ENCODE assay signal across 8 cellular contexts in genomic region chr17:50426472-50426782, GRCh38. TPM values are rescaled to one million over a fixed set of nuclear protein-coding genes. Genes with fewer than 3 reads are reported as not detected.
DNase-seq lines count a peak whose midpoint lies in the region; ATAC-seq, FAIRE-seq and TF ChIP-seq lines count a peak whose summit lies in the region.

No MANE protein-coding gene starts in this region.

- no peaks in the 10 kb centered on the region for H3K79me2 ChIP-seq in astrocyte (ENCODE audit: insufficient read depth, low read length)

- 3% methylated on average over 7 of the region's 7 CpGs for WGBS in thymus

- no peak for ATAC-seq in activated CD4-positive, alpha-beta T cell treated with anti-CD3 and anti-CD28 coated beads for 36 hours
- ATAC-seq in left lung, result peak; percentile 35
- ATAC-seq in HG02759 (IDR thresholded peaks at IDR 0.05; ENCODE audit: unreplicated experiment), result no peak

- H3K36me3 ChIP-seq in astrocyte (ENCODE audit: insufficient read depth, low read length) (peaks cover 2% of the 10 kb centered on the region), left lung (no peaks in the 10 kb centered on the region), thymus (ENCODE audit: control insufficient read depth, insufficient read depth) (no peaks in the 10 kb centered on the region)

- H3K27ac ChIP-seq in astrocyte (ENCODE audit: low read depth, low read length) (no peak overlapping the region), left lung (peak overlapping the region; percentile 74 to 83), thymus (ENCODE audit: low read depth) (peak overlapping the region; percentile 80), caudate nucleus (ENCODE audit: low read depth, low read length) (no peak overlapping the region)

- intact Hi-C loops in activated CD4-positive, alpha-beta T cell treated with anti-CD3 and anti-CD28 coated beads for 36 hours (cut with DNase I, micrococcal nuclease), result loop anchor here in 1 of 2 experiments (1.0 to 2.0 kb wide), 4 partner anchors 29 to 280 kb away; partner anchors contain the start of genes ANKRD40, EME1, LRRC59 and MRPL27
- intact Hi-C loops in left lung (cut with DNase I), result no loop called here

- peak overlapping the region; percentile 76 for H3K4me3 Mint-ChIP-seq in activated CD4-positive, alpha-beta T cell treated with anti-CD3 and anti-CD28 coated beads for 36 hours
- H3K4me3 Mint-ChIP-seq in astrocyte (ENCODE audit: unreplicated experiment), result peak overlapping the region; percentile 87

- H3K4me1 Mint-ChIP-seq in activated CD4-positive, alpha-beta T cell treated with anti-CD3 and anti-CD28 coated beads for 36 hours, result peaks cover 27% of the 10 kb centered on the region
- H3K4me1 Mint-ChIP-seq in astrocyte (ENCODE audit: low read depth, unreplicated experiment), result peaks cover 23% of the 10 kb centered on the region

- peak overlapping the region; percentile 57 for H3K4me3 ChIP-seq in astrocyte (ENCODE audit: insufficient read depth, low read depth, low read length)
- peak overlapping the region; percentile 62 to 77 for H3K4me3 ChIP-seq in left lung
- peak overlapping the region; percentile 85 for H3K4me3 ChIP-seq in thymus (ENCODE audit: low read length)

- no peak for TF ChIP-seq POLR2A in GM12892 (IDR thresholded peaks at IDR 0.05; ENCODE audit: low read depth, low read length)

- no peaks in the 10 kb centered on the region for H3K27me3 Mint-ChIP-seq in activated CD4-positive, alpha-beta T cell treated with anti-CD3 and anti-CD28 coated beads for 36 hours
- no peaks in the 10 kb centered on the region for H3K27me3 Mint-ChIP-seq in astrocyte (ENCODE audit: low read depth, unreplicated experiment)

- peak overlapping the region; percentile 82 for H3K9ac ChIP-seq in astrocyte (ENCODE audit: low read length)

- H3K4me1 ChIP-seq in astrocyte (ENCODE audit: insufficient read depth, low read length) (peaks cover 27% of the 10 kb centered on the region), left lung (peaks cover 20 to 63% of the 10 kb centered on the region in 2 donors), thymus (ENCODE audit: control insufficient read depth, insufficient read depth, low read length) (peaks cover 6% of the 10 kb centered on the region)

- H3K27me3 ChIP-seq in astrocyte (ENCODE audit: insufficient read depth, low read length), result no peaks in the 10 kb centered on the region
- no peaks in the 10 kb centered on the region for H3K27me3 ChIP-seq in left lung
- H3K27me3 ChIP-seq in thymus (ENCODE audit: control insufficient read depth, insufficient read depth), result no peaks in the 10 kb centered on the region

- no peak for TF ChIP-seq CTCF in astrocyte (IDR thresholded peaks at IDR 0.05; ENCODE audit: insufficient read depth, low read depth, low read length)
- TF ChIP-seq CTCF in left lung (IDR thresholded peaks at IDR 0.05), result no peak

- no peak for DNase-seq in activated CD4-positive, alpha-beta T cell treated with anti-CD3 and anti-CD28 coated beads for 36 hours
- DNase-seq in activated CD4-positive, alpha-beta T cell treated with anti-CD3 and anti-CD28 coated beads for 1 hour, result no peak
- no peak for DNase-seq in astrocyte (ENCODE audit: low read depth)
- DNase-seq in left lung, result no peak
- DNase-seq in caudate nucleus (lab: John Stamatoyannopoulos, UW), result no peak
- DNase-seq in GM12892 (ENCODE audit: insufficient read length), result no peak

- peak overlapping the region; percentile 48 for H3K27ac Mint-ChIP-seq in activated CD4-positive, alpha-beta T cell treated with anti-CD3 and anti-CD28 coated beads for 36 hours
- H3K27ac Mint-ChIP-seq in astrocyte (ENCODE audit: unreplicated experiment), result peak overlapping the region; percentile 47

- POLR2A ChIA-PET in activated CD4-positive, alpha-beta T cell treated with anti-CD3 and anti-CD28 coated beads for 36 hours (lab: Charles Lee), result interaction anchor here (0.6 kb wide), 1 partner anchor 83 kb away, joined by 8 read pairs; no protein-coding TSS in a partner anchor

- CTCF ChIA-PET in activated CD4-positive, alpha-beta T cell treated with anti-CD3 and anti-CD28 coated beads for 36 hours (lab: Charles Lee), result interaction anchor here (0.6 to 4.1 kb wide), 4 partner anchors 29 to 742 kb away, joined by 3 to 22 read pairs (median 6); partner anchors contain the start of genes COL1A1 and LRRC59

- H3K9me3 ChIP-seq in astrocyte (ENCODE audit: insufficient read depth, low read depth, low read length), result no peaks in the 10 kb centered on the region
- H3K9me3 ChIP-seq in left lung, result no peaks in the 10 kb centered on the region
- no peaks in the 10 kb centered on the region for H3K9me3 ChIP-seq in thymus (ENCODE audit: control insufficient read depth)

- no peaks in the 10 kb centered on the region for H3K36me3 Mint-ChIP-seq in activated CD4-positive, alpha-beta T cell treated with anti-CD3 and anti-CD28 coated beads for 36 hours (ENCODE audit: low read depth)
- H3K36me3 Mint-ChIP-seq in astrocyte (ENCODE audit: low read depth, unreplicated experiment), result peaks cover 7% of the 10 kb centered on the region

- peak overlapping the region; percentile 89 for H3K4me2 ChIP-seq in astrocyte (ENCODE audit: low read length)

- FAIRE-seq in astrocyte (lab: Jason Lieb, UNC) (no peak), GM12892 (lab: Jason Lieb, UNC) (no peak)

- H3K9me3 Mint-ChIP-seq in activated CD4-positive, alpha-beta T cell treated with anti-CD3 and anti-CD28 coated beads for 36 hours (ENCODE audit: low read depth), result no peaks in the 10 kb centered on the region
- no peaks in the 10 kb centered on the region for H3K9me3 Mint-ChIP-seq in astrocyte (ENCODE audit: unreplicated experiment)

- peak overlapping the region; percentile 68 for H2AFZ ChIP-seq in astrocyte (ENCODE audit: low read depth, low read length)

- H4K20me1 ChIP-seq in astrocyte (ENCODE audit: insufficient read depth, low read length), result no peaks in the 10 kb centered on the region

RNA-seq across cellular contexts. Expression of gene ACSF2, which starts 0.4 kb away (rescaled TPM):
- total RNA-seq in activated CD4-positive, alpha-beta T cell treated with anti-CD3 and anti-CD28 coated beads for 36 hours, result 10 to 100 TPM; 15.0 to 15.7 TPM
- 28.3 and 43.3 TPM in 2 replicates for total RNA-seq in astrocyte
- 100 to 1,000 TPM in 1 of 2 donors, 10 to 100 TPM in 1; 60.9 to 148 TPM for total RNA-seq in left lung
- polyA plus RNA-seq in thymus, result 41.6 TPM
- polyA plus RNA-seq in GM12892 (2012; ENCODE audit: missing spikeins), result 22.5 TPM

RNA-seq across cellular contexts. Expression of gene LRRC59, which starts 29.1 kb away (rescaled TPM):
- 10 to 100 TPM; 74.4 to 82.7 TPM for total RNA-seq in activated CD4-positive, alpha-beta T cell treated with anti-CD3 and anti-CD28 coated beads for 36 hours
- 180 and 185 TPM in 2 replicates for total RNA-seq in astrocyte
- total RNA-seq in left lung, result 100 to 1,000 TPM; 102 to 151 TPM
- polyA plus RNA-seq in thymus, result 27.8 TPM
- polyA plus RNA-seq in GM12892 (2012; ENCODE audit: missing spikeins), result 33.4 TPM

RNA-seq across cellular contexts. Expression of gene CHAD, which starts 42.3 kb away (rescaled TPM):
- total RNA-seq in activated CD4-positive, alpha-beta T cell treated with anti-CD3 and anti-CD28 coated beads for 36 hours, result not detected
- total RNA-seq in astrocyte (not detected in 2 replicates), left lung (under 1 TPM; 0.17 to 0.21 TPM)
- 0.37 TPM for polyA plus RNA-seq in thymus
- 0.76 TPM for polyA plus RNA-seq in GM12892 (2012; ENCODE audit: missing spikeins)

RNA-seq across cellular contexts. Expression of gene RSAD1, which starts 52.2 kb away (rescaled TPM):
- total RNA-seq in activated CD4-positive, alpha-beta T cell treated with anti-CD3 and anti-CD28 coated beads for 36 hours, result 10 to 100 TPM; 21.5 to 29.0 TPM
- total RNA-seq in astrocyte, result 18.8 and 21.6 TPM in 2 replicates
- 10 to 100 TPM; 28.5 to 34.8 TPM for total RNA-seq in left lung
- 36.4 TPM for polyA plus RNA-seq in thymus
- 14.7 TPM for polyA plus RNA-seq in GM12892 (2012; ENCODE audit: missing spikeins)

RNA-seq across cellular contexts. Expression of gene EME1, which starts 53.4 kb away (rescaled TPM):
- total RNA-seq in activated CD4-positive, alpha-beta T cell treated with anti-CD3 and anti-CD28 coated beads for 36 hours, result 10 to 100 TPM; 38.3 to 40.8 TPM
- total RNA-seq in astrocyte (3.0 and 3.1 TPM in 2 replicates), left lung (1 to 10 TPM; 2.6 to 3.8 TPM)
- polyA plus RNA-seq in thymus, result 1.4 TPM
- polyA plus RNA-seq in GM12892 (2012; ENCODE audit: missing spikeins), result 18.3 TPM

Comparison
In these comparisons a context has a peak if more than half of its experiments do, and no peak if none do; other contexts are left out.
1. H3K27ac ChIP-seq: peak in left lung (2 of 2) and thymus (single experiment); none in astrocyte (single experiment) and caudate nucleus (single experiment).
2. Peak in every context shown above with its lines, with median percentiles within 50 percentile points of each other: H3K4me3 ChIP-seq.